Comparison of ENCODE assay signal across 1 cellular context in genomic region chr11:110297726-110298297, GRCh38.
TF ChIP-seq lines count a peak whose summit lies in the region.

No MANE protein-coding gene starts in this region.

TF ChIP-seq in HepG2, 621 proteins besides CTCF, POLR2A, EP300 and RAD21 (continued from another document and continues in another):
- TF ChIP-seq SNAPC4 (CRISPR knock-in tag; IDR thresholded peaks at IDR 0.05) (no peak), PTBP1 (IDR thresholded peaks at IDR 0.05; ENCODE audit: low read depth, low read length, poor library complexity, severe bottlenecking) (no peak), BCL6 (CRISPR knock-in tag; IDR thresholded peaks at IDR 0.05) (peak; percentile 19; the same call in 1 of the 2 replicates), GRHL1 (CRISPR knock-in tag; conservative IDR thresholded peaks at IDR 0.05) (no peak), NFRKB (IDR thresholded peaks at IDR 0.05) (no peak), CSRNP2 (CRISPR knock-in tag; conservative IDR thresholded peaks at IDR 0.05; ENCODE audit: low read depth) (no peak), PRMT3 (CRISPR knock-in tag; IDR thresholded peaks at IDR 0.05; ENCODE audit: borderline replicate concordance, low read depth) (no peak), CEBPB (IDR thresholded peaks at IDR 0.05; ENCODE audit: borderline replicate concordance, low read depth, low read length) (peak; percentile 96), SMC3 (IDR thresholded peaks at IDR 0.05; ENCODE audit: low read length) (peak; percentile 22; the same call in 1 of the 2 replicates), CEBPG (CRISPR knock-in tag; IDR thresholded peaks at IDR 0.05) (peak; percentile 79), PLRG1 (conservative IDR thresholded peaks at IDR 0.05) (no peak), ATF7 (IDR thresholded peaks at IDR 0.05) (peak; percentile 43), ATF7 (CRISPR knock-in tag; IDR thresholded peaks at IDR 0.05) (no peak), POLR2G (IDR thresholded peaks at IDR 0.05; ENCODE audit: low read depth, low read length) (no peak), YEATS2 (CRISPR knock-in tag; IDR thresholded peaks at IDR 0.05; ENCODE audit: borderline replicate concordance) (no peak), EED (CRISPR knock-in tag; IDR thresholded peaks at IDR 0.05) (no peak), HIC2 (CRISPR knock-in tag; IDR thresholded peaks at IDR 0.05; ENCODE audit: low read depth) (no peak), SAP130 (CRISPR knock-in tag; IDR thresholded peaks at IDR 0.05; ENCODE audit: low read depth) (peak; percentile 31), PLSCR1 (CRISPR knock-in tag; IDR thresholded peaks at IDR 0.05; ENCODE audit: borderline replicate concordance) (no peak), RARA (CRISPR knock-in tag; IDR thresholded peaks at IDR 0.05) (no peak), ZNF652 (CRISPR knock-in tag; IDR thresholded peaks at IDR 0.05; ENCODE audit: borderline replicate concordance, low read depth) (peak; percentile 66), MAX (IDR thresholded peaks at IDR 0.05) (no peak), MYNN (CRISPR knock-in tag; IDR thresholded peaks at IDR 0.05; ENCODE audit: low read depth) (no peak), SMARCC2 (IDR thresholded peaks at IDR 0.05) (no peak), SRSF4 (IDR thresholded peaks at IDR 0.05; ENCODE audit: low read depth, low read length, poor library complexity, severe bottlenecking) (no peak), TEF (CRISPR knock-in tag; IDR thresholded peaks at IDR 0.05) (peak; percentile 80), MTA3 (CRISPR knock-in tag; IDR thresholded peaks at IDR 0.05) (no peak), SMAD3 (CRISPR knock-in tag; IDR thresholded peaks at IDR 0.05) (no peak), SP140L (CRISPR knock-in tag; IDR thresholded peaks at IDR 0.05; ENCODE audit: borderline replicate concordance) (no peak), PAXIP1 (CRISPR knock-in tag; conservative IDR thresholded peaks at IDR 0.05) (no peak), GLI4 (CRISPR knock-in tag; IDR thresholded peaks at IDR 0.05; ENCODE audit: borderline replicate concordance) (no peak), GATAD2A (CRISPR knock-in tag; IDR thresholded peaks at IDR 0.05) (no peak), TBX3 (IDR thresholded peaks at IDR 0.05; ENCODE audit: borderline replicate concordance) (no peak), REXO4 (CRISPR knock-in tag; IDR thresholded peaks at IDR 0.05; ENCODE audit: borderline replicate concordance) (no peak), MTA1 (CRISPR knock-in tag; IDR thresholded peaks at IDR 0.05; ENCODE audit: borderline replicate concordance) (no peak), NFIC (IDR thresholded peaks at IDR 0.05; ENCODE audit: low read length) (no peak), ZNF362 (CRISPR knock-in tag; IDR thresholded peaks at IDR 0.05; ENCODE audit: borderline replicate concordance) (peak; percentile 15; the same call in 1 of the 2 replicates), DMAP1 (CRISPR knock-in tag; IDR thresholded peaks at IDR 0.05) (no peak), AHR (CRISPR knock-in tag; IDR thresholded peaks at IDR 0.05) (no peak), TEAD3 (CRISPR knock-in tag; optimal IDR thresholded peaks at IDR 0.05; ENCODE audit: borderline replicate concordance) (no peak), JUND (CRISPR knock-in tag; IDR thresholded peaks at IDR 0.05) (no peak), CENPBD1 (CRISPR knock-in tag; IDR thresholded peaks at IDR 0.05; ENCODE audit: borderline replicate concordance, low read depth) (no peak), HNRNPH1 (optimal IDR thresholded peaks at IDR 0.05; ENCODE audit: low read depth, low read length) (no peak), GMEB2 (CRISPR knock-in tag; IDR thresholded peaks at IDR 0.05; ENCODE audit: low read depth) (no peak)
